8 cellular contexts compared by ENCODE assay signal in genomic region chr17:750431-751037, GRCh38. TPM values are rescaled to one million over a fixed set of nuclear protein-coding genes. Genes with fewer than 3 reads are reported as not detected.
DNase-seq lines count a peak whose midpoint lies in the region; ATAC-seq and TF ChIP-seq lines count a peak whose summit lies in the region.

No MANE protein-coding gene starts in this region.

- H3K4me3 Mint-ChIP-seq in activated T-cell treated with anti-CD3 and anti-CD28 coated beads, Interleukin-2, amount 50 U/mL, for 24 hours, result peak overlapping the region; percentile 99
- peak overlapping the region; percentile 95 for H3K4me3 Mint-ChIP-seq in T-helper 17 cell
- H3K4me3 Mint-ChIP-seq in stimulated activated memory B cell treated with anti-CD40 and anti-IgM and Interleukin-4, amounts not matched to agents 10 μg/mL and 1 μg/mL and 100 μg/mL, for 72 hours, result peak overlapping the region; percentile 98

- no peaks in the 10 kb centered on the region for H3K9me3 ChIP-seq in T-helper 17 cell (ENCODE audit: control insufficient read depth, low read length, poor library complexity, severe bottlenecking)

- H3K9me3 Mint-ChIP-seq in activated T-cell treated with anti-CD3 and anti-CD28 coated beads, Interleukin-2, amount 50 U/mL, for 24 hours, result peaks cover 4% of the 10 kb centered on the region
- no peaks in the 10 kb centered on the region for H3K9me3 Mint-ChIP-seq in stimulated activated memory B cell treated with anti-CD40 and anti-IgM and Interleukin-4, amounts not matched to agents 10 μg/mL and 1 μg/mL and 100 μg/mL, for 72 hours

- H3K4me3 ChIP-seq in fibroblast of villous mesenchyme (ENCODE audit: low read depth, low read length), result peak overlapping the region; percentile 70

- H3K36me3 Mint-ChIP-seq in activated T-cell treated with anti-CD3 and anti-CD28 coated beads, Interleukin-2, amount 50 U/mL, for 24 hours (ENCODE audit: low read depth), result peaks cover 60% of the 10 kb centered on the region
- H3K36me3 Mint-ChIP-seq in T-helper 17 cell (ENCODE audit: low read depth), result peaks cover 5% of the 10 kb centered on the region
- H3K36me3 Mint-ChIP-seq in stimulated activated memory B cell treated with anti-CD40 and anti-IgM and Interleukin-4, amounts not matched to agents 10 μg/mL and 1 μg/mL and 100 μg/mL, for 72 hours, result peaks cover 32% of the 10 kb centered on the region

- TF ChIP-seq CTCF in fibroblast of villous mesenchyme (IDR thresholded peaks at IDR 0.05; ENCODE audit: insufficient read depth, low read depth, low read length), result no peak

- ATAC-seq in T-helper 17 cell (no peak), HG03457 (IDR thresholded peaks at IDR 0.05; ENCODE audit: unreplicated experiment) (no peak)
- no peak for ATAC-seq in stimulated activated memory B cell treated with anti-CD40 and anti-IgM and Interleukin-4, amounts not matched to agents 10 μg/mL and 1 μg/mL and 100 μg/mL, for 72 hours

- no peak for DNase-seq in activated T-cell treated with anti-CD3 and anti-CD28 coated beads, Interleukin-2, amount 50 U/mL, for 24 hours
- DNase-seq in activated T-cell treated with anti-CD3 and anti-CD28 coated beads for 4 hours (no peak), T-helper 17 cell (no peak), fibroblast of villous mesenchyme (ENCODE audit: low read depth) (no peak), COR-L47 (lab: John Stamatoyannopoulos, UW) (no peak), NCI-H345 treated with DMSO at 0.1 percent for 48 hours (lab: John Stamatoyannopoulos, UW; ENCODE audit: unreplicated experiment) (no peak)

- H3K27me3 Mint-ChIP-seq in activated T-cell treated with anti-CD3 and anti-CD28 coated beads, Interleukin-2, amount 50 U/mL, for 24 hours, result no peaks in the 10 kb centered on the region
- no peaks in the 10 kb centered on the region for H3K27me3 Mint-ChIP-seq in T-helper 17 cell
- H3K27me3 Mint-ChIP-seq in stimulated activated memory B cell treated with anti-CD40 and anti-IgM and Interleukin-4, amounts not matched to agents 10 μg/mL and 1 μg/mL and 100 μg/mL, for 72 hours, result no peaks in the 10 kb centered on the region

- H3K27ac Mint-ChIP-seq in activated T-cell treated with anti-CD3 and anti-CD28 coated beads, Interleukin-2, amount 50 U/mL, for 24 hours, result peak overlapping the region; percentile 98
- peak overlapping the region; percentile 19 for H3K27ac Mint-ChIP-seq in T-helper 17 cell
- peak overlapping the region; percentile 99 for H3K27ac Mint-ChIP-seq in stimulated activated memory B cell treated with anti-CD40 and anti-IgM and Interleukin-4, amounts not matched to agents 10 μg/mL and 1 μg/mL and 100 μg/mL, for 72 hours

- H3K4me1 Mint-ChIP-seq in activated T-cell treated with anti-CD3 and anti-CD28 coated beads, Interleukin-2, amount 50 U/mL, for 24 hours (ENCODE audit: low read depth), result peaks cover 43% of the 10 kb centered on the region
- H3K4me1 Mint-ChIP-seq in T-helper 17 cell, result peaks cover 35% of the 10 kb centered on the region
- H3K4me1 Mint-ChIP-seq in stimulated activated memory B cell treated with anti-CD40 and anti-IgM and Interleukin-4, amounts not matched to agents 10 μg/mL and 1 μg/mL and 100 μg/mL, for 72 hours, result peaks cover 38% of the 10 kb centered on the region

RNA-seq across cellular contexts. Expression of gene GEMIN4, which starts 1.5 kb away (rescaled TPM):
- total RNA-seq in T-helper 17 cell, result 10 to 100 TPM; 11.5 to 13.4 TPM
- total RNA-seq in fibroblast of villous mesenchyme, result 9.3 and 11.7 TPM in 2 replicates

RNA-seq across cellular contexts. Expression of gene TLCD3A, which starts 18.1 kb away (rescaled TPM):
- 1 to 10 TPM in 1 of 2 donors, under 1 TPM in 1; 0.85 to 1.8 TPM for total RNA-seq in T-helper 17 cell
- 24.5 and 32.4 TPM in 2 replicates for total RNA-seq in fibroblast of villous mesenchyme

RNA-seq across cellular contexts. Expression of gene GLOD4, which starts 31.5 kb away (rescaled TPM):
- total RNA-seq in T-helper 17 cell, result 10 to 100 TPM; 60.6 to 64.8 TPM
- total RNA-seq in fibroblast of villous mesenchyme, result 31.2 and 40.2 TPM in 2 replicates

RNA-seq across cellular contexts. Expression of gene MRM3, which starts 31.6 kb away (rescaled TPM):
- total RNA-seq in T-helper 17 cell, result 10 to 100 TPM; 28.1 to 29.6 TPM
- 10.8 and 17.4 TPM in 2 replicates for total RNA-seq in fibroblast of villous mesenchyme

RNA-seq across cellular contexts. Expression of gene VPS53, which starts 35.9 kb away (rescaled TPM):
- total RNA-seq in T-helper 17 cell, result 10 to 100 TPM; 57.8 to 80.7 TPM
- 18.7 and 22.0 TPM in 2 replicates for total RNA-seq in fibroblast of villous mesenchyme

Comparison
In these comparisons a context has a peak if more than half of its experiments do, and no peak if none do; other contexts are left out.
1. H3K27ac Mint-ChIP-seq: peak in every context shown above with its lines; median percentile 99 in stimulated activated memory B cell treated with anti-CD40 and anti-IgM and Interleukin-4, amounts not matched to agents 10 μg/mL and 1 μg/mL and 100 μg/mL, for 72 hours; 98 in activated T-cell treated with anti-CD3 and anti-CD28 coated beads, Interleukin-2, amount 50 U/mL, for 24 hours; 19 in T-helper 17 cell.